In the genomic region with DNA sequence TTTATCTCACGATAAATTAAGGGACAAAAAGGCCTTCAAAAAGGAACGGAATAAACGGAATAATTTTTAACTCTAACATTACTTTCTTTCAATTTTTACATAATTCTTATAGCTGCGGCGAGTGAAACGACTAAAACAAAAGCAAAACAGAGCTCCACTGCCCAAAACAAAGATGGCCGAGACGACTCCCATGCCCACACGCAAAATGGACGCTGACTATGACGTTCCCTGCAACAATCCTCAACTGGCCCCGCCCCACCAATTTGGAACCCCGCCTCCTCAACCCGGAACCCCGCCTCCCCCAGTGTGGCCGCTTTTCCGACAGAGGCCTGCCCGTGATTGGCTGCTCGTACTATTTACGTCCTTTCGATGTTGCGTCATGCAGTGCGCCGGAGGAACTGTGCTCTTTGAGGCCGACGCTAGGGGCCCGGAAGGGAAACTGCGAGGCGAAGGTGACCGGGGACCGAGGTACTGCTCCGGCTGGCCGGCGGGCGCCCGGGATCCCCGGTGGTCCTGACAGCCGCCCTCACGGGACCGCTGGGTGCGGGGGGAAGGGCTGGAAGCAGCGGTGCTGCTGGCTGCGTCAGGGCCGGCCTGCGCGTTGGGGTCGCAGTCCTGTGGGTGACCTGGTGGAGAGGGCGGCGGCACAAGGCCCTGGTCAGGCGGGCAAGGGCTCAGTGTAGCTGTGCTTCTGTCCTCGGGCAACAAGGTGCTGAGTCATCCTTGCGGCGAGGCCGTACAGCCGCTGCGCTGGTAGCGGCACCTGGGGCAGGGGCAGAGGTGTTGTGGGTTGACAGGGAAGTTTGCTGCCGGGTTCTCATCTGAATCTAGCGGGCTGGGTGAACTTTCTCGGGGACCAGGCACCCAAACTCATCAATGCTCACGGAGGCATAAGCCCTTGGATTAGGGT, we compare ENCODE assay signal across 8 cellular contexts. TPM values are rescaled to one million over a fixed set of nuclear protein-coding genes. Genes with fewer than 3 reads are reported as not detected.
A peak's percentile ranks its signal among the peaks of the same experiment; 100 is the strongest.
DNase-seq lines count a peak whose midpoint lies in the region; ATAC-seq and TF ChIP-seq lines count a peak whose summit lies in the region.

A gene with protein sequence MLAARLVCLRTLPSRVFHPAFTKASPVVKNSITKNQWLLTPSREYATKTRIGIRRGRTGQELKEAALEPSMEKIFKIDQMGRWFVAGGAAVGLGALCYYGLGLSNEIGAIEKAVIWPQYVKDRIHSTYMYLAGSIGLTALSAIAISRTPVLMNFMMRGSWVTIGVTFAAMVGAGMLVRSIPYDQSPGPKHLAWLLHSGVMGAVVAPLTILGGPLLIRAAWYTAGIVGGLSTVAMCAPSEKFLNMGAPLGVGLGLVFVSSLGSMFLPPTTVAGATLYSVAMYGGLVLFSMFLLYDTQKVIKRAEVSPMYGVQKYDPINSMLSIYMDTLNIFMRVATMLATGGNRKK (plus strand): TSS at position 384 of the 910 bp plus-strand sequence. CDS start 1,992 bp downstream, outside the sequence.

- H3K4me3 ChIP-seq in OCI-LY7 (ENCODE audit: low read depth, low read length, poor library complexity, severe bottlenecking) (peak within 1 kb of the TSS; percentile 98), mononuclear cell (ENCODE audit: low read length) (peak within 1 kb of the TSS; percentile 87)

- intact Hi-C loops in OCI-LY7 (cut with micrococcal nuclease; ENCODE audit: unreplicated experiment) = loop anchor here (2.0 kb wide), 1 partner anchor 189 kb away; the partner anchor contains the start of gene CCSER2

- BruUV-seq in OCI-LY7 (replicated peaks; lab: Mats Ljungman, UMichigan) = no TSS peak

- H3K9me2 ChIP-seq in OCI-LY7 (ENCODE audit: insufficient read depth, low read length) = no peaks in the 10 kb centered on the region; the same call in 1 of the 2 replicates

- peak; percentile 97 for DNase-seq in DMS 273 (lab: John Stamatoyannopoulos, UW; ENCODE audit: unreplicated experiment)
- DNase-seq in HuH-7.5 (ENCODE audit: low spot score) = peak; percentile 36
- DNase-seq in OCI-LY7 (ENCODE audit: low spot score) = peak; percentile 98
- peak; percentile 99 for DNase-seq in activated T-cell treated with anti-CD3 and anti-CD28 coated beads for 24 hours (ENCODE audit: low read depth)
- peak; percentile 64 for DNase-seq in epidermal melanocyte (ENCODE audit: insufficient read length, low spot score)
- DNase-seq in stimulated activated CD8-positive, alpha-beta memory T cell treated with anti-CD3 and anti-CD28 coated beads, Interleukin-4, amount 100 ng/mL, for 24 hours (ENCODE audit: low read depth) = peak; percentile 99

- peaks cover 1% of the 10 kb centered on the region for H3K27me3 ChIP-seq in mononuclear cell (ENCODE audit: insufficient read depth, low read length)

- peaks cover 31% of the 10 kb centered on the region for H3K79me2 ChIP-seq in OCI-LY7 (ENCODE audit: insufficient read depth, low read depth, low read length)

- peak within 1 kb of the TSS; percentile 91 for H3K4me2 ChIP-seq in OCI-LY7 (ENCODE audit: low read length)

- ATAC-seq in GM21515 (IDR thresholded peaks at IDR 0.05; ENCODE audit: unreplicated experiment) = peak; percentile 98

- H3K4me1 ChIP-seq in OCI-LY7 (ENCODE audit: insufficient read depth, low read length, poor library complexity, severe bottlenecking) (peaks cover 20% of the 10 kb centered on the region), mononuclear cell (ENCODE audit: insufficient read depth, low read length) (peaks cover 13% of the 10 kb centered on the region)

- TF ChIP-seq CTCF in OCI-LY7 (conservative IDR thresholded peaks at IDR 0.05; ENCODE audit: low read length) = no peak

- H3K27ac ChIP-seq in OCI-LY7 (ENCODE audit: low read depth, low read length, poor library complexity, severe bottlenecking) = peak within 1 kb of the TSS; percentile 44

- CTCF ChIA-PET in OCI-LY7 (lab: Charles Lee; ENCODE audit: unreplicated experiment) = interaction anchor here (1.6 kb wide), 1 partner anchor 10 kb away, joined by 5 read pairs; no protein-coding TSS in a partner anchor

- POLR2A ChIA-PET in OCI-LY7 (lab: Charles Lee) = interaction anchor here (0.8 to 1.6 kb wide), 4 partner anchors 10 to 454 kb away, joined by 3 to 6 read pairs (median 4); no protein-coding TSS in a partner anchor

- H4K20me1 ChIP-seq in OCI-LY7 (ENCODE audit: insufficient read depth, low read length) = 0 out of 2 replicates have a peak, but pooled peaks cover 8% of the 10 kb centered on the region

- H3K9me3 ChIP-seq in OCI-LY7 (ENCODE audit: low read length) = no peaks in the 10 kb centered on the region
- H3K9me3 ChIP-seq in mononuclear cell (ENCODE audit: low read depth, low read length) = no peaks in the 10 kb centered on the region

- peak within 1 kb of the TSS; percentile 100 for H2AFZ ChIP-seq in OCI-LY7 (ENCODE audit: low read length)

- peaks cover 32% of the 10 kb centered on the region for H3K36me3 ChIP-seq in OCI-LY7 (ENCODE audit: insufficient read depth, low read length)

RNA-seq across cellular contexts. Expression of the gene that starts here (rescaled TPM):
- 103 and 119 TPM in 2 replicates for total RNA-seq in OCI-LY7 (2014; rRNA removed; shearing (Covaris generic))
- total RNA-seq in OCI-LY7 (2022) (120 and 132 TPM in 2 replicates), mononuclear cell (92.7 TPM)

Comparison
In these comparisons a context has a peak if more than half of its experiments do, and no peak if none do; other contexts are left out.
1. Peak in every context shown above with its lines: DNase-seq, ATAC-seq, H3K4me3 ChIP-seq and H3K27ac ChIP-seq.
2. DNase-seq: peak in every context shown above with its lines; median percentile 99 in activated T-cell treated with anti-CD3 and anti-CD28 coated beads for 24 hours; 99 in stimulated activated CD8-positive, alpha-beta memory T cell treated with anti-CD3 and anti-CD28 coated beads, Interleukin-4, amount 100 ng/mL, for 24 hours; 98 in OCI-LY7; 97 in DMS 273; 64 in epidermal melanocyte; 36 in HuH-7.5.